In genomic region chr10:28783089-28783488, GRCh38 we compare ENCODE assay signal across 23 cellular contexts.
"Had no signal": no experiment of that assay in that cellular context is flagged by ENCODE, and none has a peak within 500 bp of the region (broad histone marks: within the 10 kb centered on the region; RNA-seq: fewer than 3 reads in every experiment).

No MANE protein-coding gene starts in this region.

- H3K27me3 ChIP-seq: colonic mucosa, pancreas had no signal

- H3K4me1 ChIP-seq: colonic mucosa, left lung, pancreas had no signal

- H3K9me3 Mint-ChIP-seq: activated CD4-positive, alpha-beta T cell treated with anti-CD3 and anti-CD28 coated beads, Interleukin-2, amount 10 ng/mL, durations not matched to agents 7 days and 5 days; activated naive CD4-positive, alpha-beta T cell treated with anti-CD3 and anti-CD28 coated beads for 36 hours; activated naive CD8-positive, alpha-beta T cell treated with anti-CD3 and anti-CD28 coated beads, Interleukin-2, amount 50 U/mL, for 24 hours; activated T-cell treated with anti-CD3 and anti-CD28 coated beads, Interleukin-2, amount 50 U/mL, for 4 hours; brain; endodermal cell; naive B cell; stimulated activated naive CD8-positive, alpha-beta T cell treated with anti-CD3 and anti-CD28 coated beads, Interleukin-15, Interleukin-2, amounts not matched to agents 100 ng/mL and 50 ng/mL, for 24 hours had no signal

- H3K9me3 ChIP-seq: colonic mucosa, left lung, mucosa of descending colon, pancreas had no signal

- FAIRE-seq: keratinocyte, pancreas had no signal

- H3K36me3 ChIP-seq: colonic mucosa, left lung, pancreas had no signal

- H3K36me3 Mint-ChIP-seq: brain, naive B cell had no signal

- ATAC-seq: activated CD4-positive, CD25-positive, alpha-beta regulatory T cell treated with anti-CD3 and anti-CD28 coated beads, Interleukin-2, amount 50 U/mL, for 24 hours; activated naive CD8-positive, alpha-beta T cell treated with anti-CD3 and anti-CD28 coated beads, Interleukin-2, amount 50 U/mL, for 24 hours; activated T-cell treated with anti-CD3 and anti-CD28 coated beads, Interleukin-2, amount 50 U/mL, for 4 hours; left lung; mucosa of descending colon; pancreas had no signal

- DNase-seq: activated CD4-positive, alpha-beta T cell treated with anti-CD3 and anti-CD28 coated beads, Interleukin-2, amount 10 ng/mL, durations not matched to agents 7 days and 5 days; activated CD8-positive, alpha-beta memory T cell treated with anti-CD3 and anti-CD28 coated beads, Interleukin-2, amount 50 U/mL, for 4 hours; activated naive CD4-positive, alpha-beta T cell treated with anti-CD3 and anti-CD28 coated beads for 36 hours; activated naive CD8-positive, alpha-beta T cell treated with anti-CD3 and anti-CD28 coated beads, Interleukin-2, amount 50 U/mL, for 24 hours; activated T-cell treated with anti-CD3 and anti-CD28 coated beads, Interleukin-2, amount 50 U/mL, for 4 hours; anterior cingulate cortex; central memory CD4-positive, alpha-beta T cell; colonic mucosa; endodermal cell; erythroblast; foreskin melanocyte; hypothalamus; left lung; mucosa of descending colon; naive B cell; pancreas; stimulated activated CD4-positive, alpha-beta T cell treated with anti-CD3 and anti-CD28 coated beads, Interleukin-2, amount 100 ng/mL, for 48 hours; T1000; trophoblast cell had no signal

- H3K4me3 ChIP-seq: colonic mucosa, left lung, mucosa of descending colon, pancreas had no signal

- H3K27me3 Mint-ChIP-seq: activated naive CD8-positive, alpha-beta T cell treated with anti-CD3 and anti-CD28 coated beads, Interleukin-2, amount 50 U/mL, for 24 hours had no signal

- H3K27ac Mint-ChIP-seq: activated CD4-positive, alpha-beta T cell treated with anti-CD3 and anti-CD28 coated beads, Interleukin-2, amount 10 ng/mL, durations not matched to agents 7 days and 5 days; activated naive CD4-positive, alpha-beta T cell treated with anti-CD3 and anti-CD28 coated beads for 36 hours; activated naive CD8-positive, alpha-beta T cell treated with anti-CD3 and anti-CD28 coated beads, Interleukin-2, amount 50 U/mL, for 24 hours; brain; endodermal cell; naive B cell; stimulated activated naive CD8-positive, alpha-beta T cell treated with anti-CD3 and anti-CD28 coated beads, Interleukin-15, Interleukin-2, amounts not matched to agents 100 ng/mL and 50 ng/mL, for 24 hours had no signal

- H3K4me3 Mint-ChIP-seq: activated CD4-positive, alpha-beta T cell treated with anti-CD3 and anti-CD28 coated beads, Interleukin-2, amount 10 ng/mL, durations not matched to agents 7 days and 5 days; activated naive CD4-positive, alpha-beta T cell treated with anti-CD3 and anti-CD28 coated beads for 36 hours; activated naive CD8-positive, alpha-beta T cell treated with anti-CD3 and anti-CD28 coated beads, Interleukin-2, amount 50 U/mL, for 24 hours; activated T-cell treated with anti-CD3 and anti-CD28 coated beads, Interleukin-2, amount 50 U/mL, for 4 hours; brain; endodermal cell; naive B cell; stimulated activated naive CD8-positive, alpha-beta T cell treated with anti-CD3 and anti-CD28 coated beads, Interleukin-15, Interleukin-2, amounts not matched to agents 100 ng/mL and 50 ng/mL, for 24 hours had no signal

- H3K4me1 Mint-ChIP-seq: brain, naive B cell had no signal
